Comparison of ENCODE assay signal across 8 cellular contexts in genomic region chr1:93616221-93616995, GRCh38.
DNase-seq lines count a peak whose midpoint lies in the region; ATAC-seq and TF ChIP-seq lines count a peak whose summit lies in the region.

No MANE protein-coding gene starts in this region.

- no peaks in the 10 kb centered on the region for H3K9me2 ChIP-seq in GM23248 (ENCODE audit: insufficient read depth)
- no peaks in the 10 kb centered on the region for H3K9me2 ChIP-seq in PC-9 (ENCODE audit: insufficient read depth)

- H3K9ac ChIP-seq in GM23248: peak overlapping the region; percentile 83

- in situ Hi-C loops in GM23248 (cut with MboI): no loop called here

- no peaks in the 10 kb centered on the region for H3K9me3 ChIP-seq in GM23248 (ENCODE audit: low read depth)
- no peaks in the 10 kb centered on the region for H3K9me3 ChIP-seq in PC-9 (ENCODE audit: insufficient read depth, low read depth)
- H3K9me3 ChIP-seq in esophagus squamous epithelium: no peaks in the 10 kb centered on the region
- no peaks in the 10 kb centered on the region for H3K9me3 ChIP-seq in osteoblast (ENCODE audit: low read depth, low read length)

- H3K79me2 ChIP-seq in GM23248 (ENCODE audit: insufficient read depth) (peaks cover 88% of the 10 kb centered on the region), PC-9 (ENCODE audit: low read depth) (peaks cover 100% of the 10 kb centered on the region), osteoblast (ENCODE audit: insufficient read depth, low read length) (peaks cover 88% of the 10 kb centered on the region)

- no peak for ATAC-seq in GM21360 (IDR thresholded peaks at IDR 0.05; ENCODE audit: unreplicated experiment)
- ATAC-seq in HG03460 (IDR thresholded peaks at IDR 0.05; ENCODE audit: unreplicated experiment): no peak

- TF ChIP-seq CTCF in PC-9 (conservative IDR thresholded peaks at IDR 0.05): no peak
- TF ChIP-seq CTCF in esophagus squamous epithelium (IDR thresholded peaks at IDR 0.05): no peak
- TF ChIP-seq CTCF in osteoblast (IDR thresholded peaks at IDR 0.05; ENCODE audit: extremely low read depth, low read depth, low read length): no peak

- TF ChIP-seq POLR2A in esophagus squamous epithelium (IDR thresholded peaks at IDR 0.05): no peak

- H3K4me2 ChIP-seq in GM23248 (ENCODE audit: unreplicated experiment) (peak overlapping the region; percentile 75), PC-9 (peak overlapping the region; percentile 60), osteoblast (ENCODE audit: insufficient read depth, low read length) (peak overlapping the region; percentile 73)

- CTCF ChIA-PET in PC-9 (lab: Charles Lee): no interaction called here

- no peaks in the 10 kb centered on the region for H3K27me3 ChIP-seq in GM23248 (replicated peaks; ENCODE audit: insufficient read depth)
- H3K27me3 ChIP-seq in PC-9 (ENCODE audit: insufficient read depth, low read depth): no peaks in the 10 kb centered on the region
- H3K27me3 ChIP-seq in esophagus squamous epithelium: no peaks in the 10 kb centered on the region
- no peaks in the 10 kb centered on the region for H3K27me3 ChIP-seq in osteoblast (ENCODE audit: insufficient read depth, low read length)

- no TSS peak for BruUV-seq in PC-9 (replicated peaks; lab: Mats Ljungman, UMichigan)

- H3K36me3 ChIP-seq in GM23248 (ENCODE audit: low read depth): peaks cover 13% of the 10 kb centered on the region
- H3K36me3 ChIP-seq in PC-9 (ENCODE audit: low read depth): peaks cover 65% of the 10 kb centered on the region
- H3K36me3 ChIP-seq in esophagus squamous epithelium: no peaks in the 10 kb centered on the region
- no peaks in the 10 kb centered on the region for H3K36me3 ChIP-seq in osteoblast (ENCODE audit: insufficient read depth, low read length)

- 45 to 49% methylated on average over 8 of the region's 8 CpGs for WGBS in GM23248 (ENCODE audit: low coverage in 1 of 2, low lambda C conversion rate in 2 of 2, missing lambda C conversion rate in 2 of 2), 2 experiments
- 47 to 65% methylated on average over 6 to 7 of the region's 8 CpGs for WGBS in esophagus squamous epithelium, 2 donors

- H3F3A ChIP-seq in GM23248 (ENCODE audit: insufficient read depth): peaks cover 94% of the 10 kb centered on the region
- peaks cover 100% of the 10 kb centered on the region for H3F3A ChIP-seq in PC-9 (ENCODE audit: insufficient read depth, low read depth)

- DNase-seq in GM23248 (peak; percentile 60), PC-9 (peak in 1 of 2 experiments; percentile 28), esophagus squamous epithelium (lab: John Stamatoyannopoulos, UW) (no peak), osteoblast (ENCODE audit: insufficient read length, low spot score, missing footprints) (no peak), A172 (ENCODE audit: low spot score) (no peak), Ammon's horn (ENCODE audit: low spot score) (no peak)

- H4K20me1 ChIP-seq in GM23248 (ENCODE audit: insufficient read depth): no peaks in the 10 kb centered on the region
- peaks cover 97% of the 10 kb centered on the region for H4K20me1 ChIP-seq in PC-9 (ENCODE audit: insufficient read depth)
- peaks cover 3% of the 10 kb centered on the region for H4K20me1 ChIP-seq in osteoblast (ENCODE audit: insufficient read depth, low read length)

- H3K27ac ChIP-seq in GM23248 (peak overlapping the region; percentile 99), PC-9 (peak overlapping the region; percentile 81), esophagus squamous epithelium (peak overlapping the region; percentile 20 to 75 (median 54)), osteoblast (ENCODE audit: low read depth, low read length) (peak overlapping the region; percentile 98)

- H2AFZ ChIP-seq in GM23248: no peak overlapping the region
- H2AFZ ChIP-seq in PC-9: no peak overlapping the region
- H2AFZ ChIP-seq in osteoblast (ENCODE audit: low read length): no peak overlapping the region

- POLR2A ChIA-PET in PC-9 (lab: Charles Lee; ENCODE audit: unreplicated experiment): interaction anchor here (0.6 kb wide), 3 partner anchors 9 to 168 kb away, joined by 3 to 6 read pairs (median 4); partner anchors contain the start of gene FNBP1L

- peaks cover 88% of the 10 kb centered on the region for H3K4me1 ChIP-seq in GM23248 (ENCODE audit: insufficient read depth)
- peaks cover 84% of the 10 kb centered on the region for H3K4me1 ChIP-seq in PC-9 (replicated peaks; ENCODE audit: insufficient read depth)
- peaks cover 22 to 63% (median 44%) of the 10 kb centered on the region in 3 donors for H3K4me1 ChIP-seq in esophagus squamous epithelium
- peaks cover 64% of the 10 kb centered on the region for H3K4me1 ChIP-seq in osteoblast (ENCODE audit: insufficient read depth, low read length)

- H3K4me3 ChIP-seq in GM23248 (peak overlapping the region; percentile 21), PC-9 (peak overlapping the region; percentile 3; the same call in 1 of the 2 replicates), esophagus squamous epithelium (no peak overlapping the region), osteoblast (ENCODE audit: insufficient read depth, low read length) (no peak overlapping the region)

- intact Hi-C loops in PC-9 (cut with micrococcal nuclease; ENCODE audit: unreplicated experiment) (loop anchor here (2.0 to 5.0 kb wide), 2 partner anchors 121 to 436 kb away; partner anchors contain the start of genes CCDC18 and TMED5), esophagus squamous epithelium (cut with DNase I) (no loop called here)

Comparison
In these comparisons a context has a peak if more than half of its experiments do, and no peak if none do; other contexts are left out.
1. H3K4me3 ChIP-seq: peak in GM23248 (single experiment) and PC-9 (single experiment); none in esophagus squamous epithelium (0 of 4) and osteoblast (single experiment).
2. Peak in every context shown above with its lines, with median percentiles within 50 percentile points of each other: H3K27ac ChIP-seq and H3K4me2 ChIP-seq.